Comparison of ENCODE assay signal across 8 cellular contexts in genomic region chr12:112992541-112993398, GRCh38. TPM values are rescaled to one million over a fixed set of nuclear protein-coding genes. Genes with fewer than 3 reads are reported as not detected.
A peak's percentile ranks its signal among the peaks of the same experiment; 100 is the strongest.
DNase-seq lines count a peak whose midpoint lies in the region; ATAC-seq, FAIRE-seq and TF ChIP-seq lines count a peak whose summit lies in the region.

No MANE protein-coding gene starts in this region.

- no TSS peak for BruUV-seq in K562 (replicated peaks; lab: Mats Ljungman, UMichigan)

- peak; percentile 60 for DNase-seq in NCI-H1105 treated with DMSO at 0.1 percent for 48 hours (lab: John Stamatoyannopoulos, UW)
- DNase-seq in NCI-H1105 (lab: John Stamatoyannopoulos, UW) = no peak
- peak; percentile 1 for DNase-seq in NCI-H1436 treated with DMSO at 0.1 percent for 48 hours (lab: John Stamatoyannopoulos, UW)
- DNase-seq in T-helper 2 cell = peak in 3 of 5 experiments; percentile 25 to 54 (median 52)
- DNase-seq in K562 (ENCODE audit: extremely low read depth in 1 of 4, low spot score in 3 of 4) = peak; percentile 73 to 84 (median 84)
- DNase-seq in iPS-NIHi11 (ENCODE audit: low spot score) = peak; percentile 87
- DNase-seq in stimulated activated CD4-positive, alpha-beta T cell treated with anti-CD3 and anti-CD28 coated beads, Interleukin-1b, Interleukin-23, amount 100 ng/mL, for 1 hour (ENCODE audit: low read depth in 2 of 2) = peak; percentile 23 to 32

- H4K20me1 ChIP-seq in K562 (replicated peaks; ENCODE audit: control insufficient read depth, insufficient read depth, low read length) = no peaks in the 10 kb centered on the region

- peak; percentile 83 for ATAC-seq in K562
- no peak for ATAC-seq in HG03280 (IDR thresholded peaks at IDR 0.05; ENCODE audit: unreplicated experiment)

- POLR2A ChIA-PET in K562 (lab: Yijun Ruan, JAX) = interaction anchor here (0.7 to 1.0 kb wide), 6 partner anchors 9 to 215 kb away, joined by 3 to 4 read pairs (median 3); no protein-coding TSS in a partner anchor

- CTCF ChIA-PET in K562 (lab: Yijun Ruan, JAX; ENCODE audit: low intra/inter-chr PET ratio) = interaction anchor here (0.6 to 2.1 kb wide), 7 partner anchors 39 to 818 kb away, joined by 3 to 8 read pairs (median 3); partner anchors contain the start of gene SLC8B1

- in situ Hi-C loops in K562 (cut with MboI) = no loop called here

- peak; percentile 69 to 84 for TF ChIP-seq RAD21 in K562 (CRISPR knock-in tag; conservative IDR thresholded peaks at IDR 0.05 in 1 of 2, IDR thresholded peaks at IDR 0.05 in 1 of 2)

- no peaks in the 10 kb centered on the region for H3K79me2 ChIP-seq in K562 (ENCODE audit: control insufficient read depth, insufficient read depth, low read length)

- no peak overlapping the region for H3K4me3 ChIP-seq in K562

- H2AFZ ChIP-seq in K562 (ENCODE audit: low read depth, low read length) = no peak overlapping the region

- H3K36me3 ChIP-seq in K562 (ENCODE audit: control insufficient read depth, insufficient read depth, low read length) = no peaks in the 10 kb centered on the region

- H3K27me3 ChIP-seq in K562 (ENCODE audit: control insufficient read depth in 2 of 2, insufficient read depth in 2 of 2, low read length in 2 of 2) = no peaks in the 10 kb centered on the region

- TF ChIP-seq POLR2A in K562 (conservative IDR thresholded peaks at IDR 0.05) = no peak

- FAIRE-seq in K562 (lab: Jason Lieb, UNC) = peak; percentile 98

- no peak overlapping the region for H3K9ac ChIP-seq in K562 (ENCODE audit: insufficient read depth in 1 of 2, low read depth in 2 of 2, low read length in 2 of 2)

- peak; percentile 98 to 99 (median 99) for TF ChIP-seq CTCF in K562 (IDR thresholded peaks at IDR 0.05 in 2 of 3, conservative IDR thresholded peaks at IDR 0.05 in 1 of 3; ENCODE audit: insufficient read depth in 2 of 3, low read depth in 1 of 3, low read length in 3 of 3)

- H3K9me1 ChIP-seq in K562 (ENCODE audit: control insufficient read depth, insufficient read depth, low read length) = no peaks in the 10 kb centered on the region

- H3K4me2 ChIP-seq in K562 (ENCODE audit: insufficient read depth, low read length) = no peak overlapping the region

- H3K27ac ChIP-seq in K562 (ENCODE audit: extremely low read depth, low read depth, low read length) = no peak overlapping the region

- no peak for TF ChIP-seq EP300 in K562 (IDR thresholded peaks at IDR 0.05; ENCODE audit: low read length)

- intact Hi-C loops in K562 (cut with micrococcal nuclease) = loop anchor here (2.0 to 5.0 kb wide), 3 partner anchors 38 to 160 kb away; no protein-coding TSS in a partner anchor

- H3K9me3 ChIP-seq in K562 (replicated peaks; ENCODE audit: control insufficient read depth, insufficient read depth, low read depth, low read length) = no peaks in the 10 kb centered on the region

- WGBS in K562 (ENCODE audit: insufficient coverage, low coverage, missing lambda C conversion rate) = 0% methylated on average over 2 of the region's 2 CpGs

- no peaks in the 10 kb centered on the region for H3K4me1 ChIP-seq in K562 (replicated peaks in 1 of 2; ENCODE audit: control insufficient read depth in 2 of 2, insufficient read depth in 2 of 2, low read length in 2 of 2)

TF ChIP-seq in K562, 482 proteins besides CTCF, POLR2A, EP300 and RAD21 (continues in another document):
- peak; percentile 82 for TF ChIP-seq ZNF766 (CRISPR knock-in tag; conservative IDR thresholded peaks at IDR 0.05)
- TF ChIP-seq SMC3 (conservative IDR thresholded peaks at IDR 0.05; ENCODE audit: insufficient read depth, low read depth, low read length) = peak; percentile 75
- no peak for TF ChIP-seq TCF7 (IDR thresholded peaks at IDR 0.05; ENCODE audit: borderline replicate concordance)
- TF ChIP-seq KLF13 (tag; IDR thresholded peaks at IDR 0.05; ENCODE audit: borderline replicate concordance, low read depth) = no peak
- TF ChIP-seq CBX1 (IDR thresholded peaks at IDR 0.05; ENCODE audit: low read depth) = peak; percentile 90; the same call in 1 of the 2 replicates
- no peak for TF ChIP-seq ZEB2 (IDR thresholded peaks at IDR 0.05)
- peak; percentile 94 for TF ChIP-seq ADNP (tag; IDR thresholded peaks at IDR 0.05)
- TF ChIP-seq CBX3 (IDR thresholded peaks at IDR 0.05; ENCODE audit: borderline replicate concordance in 1 of 2, low read length in 2 of 2) = peak in 1 of 2 experiments; percentile 93; a peak in 1 of 3 replicates
- TF ChIP-seq HNRNPUL1 (IDR thresholded peaks at IDR 0.05; ENCODE audit: low read length) = no peak
- TF ChIP-seq STAG1 (CRISPR knock-in tag; IDR thresholded peaks at IDR 0.05; ENCODE audit: borderline replicate concordance) = peak; percentile 66; the same call in 1 of the 2 replicates
- TF ChIP-seq KLF16 (IDR thresholded peaks at IDR 0.05) = peak; percentile 66; the same call in 1 of the 2 replicates
- TF ChIP-seq ZNF507 (tag; conservative IDR thresholded peaks at IDR 0.05) = no peak
- TF ChIP-seq, protein P1, sequence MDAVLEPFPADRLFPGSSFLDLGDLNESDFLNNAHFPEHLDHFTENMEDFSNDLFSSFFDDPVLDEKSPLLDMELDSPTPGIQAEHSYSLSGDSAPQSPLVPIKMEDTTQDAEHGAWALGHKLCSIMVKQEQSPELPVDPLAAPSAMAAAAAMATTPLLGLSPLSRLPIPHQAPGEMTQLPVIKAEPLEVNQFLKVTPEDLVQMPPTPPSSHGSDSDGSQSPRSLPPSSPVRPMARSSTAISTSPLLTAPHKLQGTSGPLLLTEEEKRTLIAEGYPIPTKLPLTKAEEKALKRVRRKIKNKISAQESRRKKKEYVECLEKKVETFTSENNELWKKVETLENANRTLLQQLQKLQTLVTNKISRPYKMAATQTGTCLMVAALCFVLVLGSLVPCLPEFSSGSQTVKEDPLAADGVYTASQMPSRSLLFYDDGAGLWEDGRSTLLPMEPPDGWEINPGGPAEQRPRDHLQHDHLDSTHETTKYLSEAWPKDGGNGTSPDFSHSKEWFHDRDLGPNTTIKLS (IDR thresholded peaks at IDR 0.05; ENCODE audit: borderline replicate concordance, low read depth) = no peak
- TF ChIP-seq TFE3 (CRISPR knock-in tag; IDR thresholded peaks at IDR 0.05) = no peak
- no peak for TF ChIP-seq ZNF707 (CRISPR knock-in tag; conservative IDR thresholded peaks at IDR 0.05)
- peak; percentile 99 for TF ChIP-seq ZNF324 (CRISPR knock-in tag; IDR thresholded peaks at IDR 0.05)

RNA-seq across cellular contexts. Expression of gene OAS2, which starts 14.5 kb away (rescaled TPM):
- not detected in 2 replicates for total RNA-seq in K562 (2011; cell fraction: chromatin; rRNA removed; ENCODE audit: low replicate concordance)
- total RNA-seq in K562 (2011; cell fraction: nucleolus; rRNA removed) = not detected in 2 replicates
- not detected in 2 replicates for total RNA-seq in K562 (2011; cell fraction: nucleoplasm; rRNA removed)
- total RNA-seq in K562 (2014; rRNA removed) (not detected in 2 replicates), K562 (2014; rRNA removed; fragmentation: Illumina TruSeq; extraction: Trizol) (not detected in 2 replicates), K562 (2015; rRNA removed; fragmentation: Illumina TruSeq; extraction: Trizol) (not detected in 2 replicates), K562 (2021) (0.13 and 0.22 TPM in 2 replicates)
- polyA plus RNA-seq in K562 (2011; rRNA removed) (not detected in 2 replicates), K562 (2014; fragmentation: Illumina TruSeq; extraction: Trizol) (0.14 TPM in 1 of 2 replicates, not detected in the other), K562 (2014; fragmentation: Nextera tagmentation; extraction: Ambion mirVana) (not detected), K562 (2014; rRNA removed) (0.85 TPM in 1 of 2 replicates, not detected in the other)
- polyA plus RNA-seq in K562 (2011; cell fraction: cytosol; rRNA removed) = not detected in 2 replicates
- polyA plus RNA-seq in K562 (2011; cell fraction: nucleus; rRNA removed) = not detected in 2 replicates
- 0.03 TPM in 1 of 2 replicates, not detected in the other for polyA plus RNA-seq in K562 (2012)
- polyA minus RNA-seq in K562 (2011; rRNA and poly(A)+ RNA removed) = not detected in 2 replicates
- not detected in 2 replicates for polyA minus RNA-seq in K562 (2011; cell fraction: cytosol; rRNA and poly(A)+ RNA removed)
- not detected in 2 replicates for polyA minus RNA-seq in K562 (2011; cell fraction: nucleus; rRNA and poly(A)+ RNA removed)

RNA-seq across cellular contexts. Expression of gene OAS3, which starts 54.5 kb away (rescaled TPM):
- 1.1 and 3.1 TPM in 2 replicates for total RNA-seq in K562 (2011; cell fraction: chromatin; rRNA removed; ENCODE audit: low replicate concordance)
- total RNA-seq in K562 (2011; cell fraction: nucleolus; rRNA removed) = 1.7 and 1.8 TPM in 2 replicates
- total RNA-seq in K562 (2011; cell fraction: nucleoplasm; rRNA removed) = 1.5 and 2.1 TPM in 2 replicates
- total RNA-seq in K562 (2014; rRNA removed) (1.3 and 1.9 TPM in 2 replicates), K562 (2014; rRNA removed; fragmentation: Illumina TruSeq; extraction: Trizol) (0.69 and 0.77 TPM in 2 replicates), K562 (2015; rRNA removed; fragmentation: Illumina TruSeq; extraction: Trizol) (0.83 and 1.0 TPM in 2 replicates), K562 (2021) (1.9 and 4.3 TPM in 2 replicates)
- polyA plus RNA-seq in K562 (2011; rRNA removed) (0.67 and 0.91 TPM in 2 replicates), K562 (2014; fragmentation: Illumina TruSeq; extraction: Trizol) (1.7 and 2.0 TPM in 2 replicates), K562 (2014; fragmentation: Nextera tagmentation; extraction: Ambion mirVana) (under 1 TPM; 0.21 to 0.39 TPM), K562 (2014; rRNA removed) (0.82 and 1.7 TPM in 2 replicates)
- 1.1 and 1.3 TPM in 2 replicates for polyA plus RNA-seq in K562 (2011; cell fraction: cytosol; rRNA removed)
- polyA plus RNA-seq in K562 (2011; cell fraction: nucleus; rRNA removed) = 0.87 and 1.5 TPM in 2 replicates
- polyA plus RNA-seq in K562 (2012) = 2.0 and 7.6 TPM in 2 replicates
- 0.39 and 1.6 TPM in 2 replicates for polyA minus RNA-seq in K562 (2011; rRNA and poly(A)+ RNA removed)
- 0.73 and 0.76 TPM in 2 replicates for polyA minus RNA-seq in K562 (2011; cell fraction: cytosol; rRNA and poly(A)+ RNA removed)
- polyA minus RNA-seq in K562 (2011; cell fraction: nucleus; rRNA and poly(A)+ RNA removed) = 1.00 and 1.5 TPM in 2 replicates
